ENCODE assay signal across 5 cellular contexts in genomic region chr20:8865636-8866035, GRCh38.
"Had no signal": no experiment of that assay in that cellular context is flagged by ENCODE, and none has a peak within 500 bp of the region (broad histone marks: within the 10 kb centered on the region; RNA-seq: fewer than 3 reads in every experiment).

No MANE protein-coding gene starts in this region.

- H3K4me3 ChIP-seq: K562 had no signal

- ATAC-seq: K562 had no signal

- DNase-seq: IMR-90, KBM-7, KG1 had no signal

- H3K27ac ChIP-seq: HL-60 had no signal
